Comparison of ENCODE assay signal across 9 cellular contexts in the genomic region with DNA sequence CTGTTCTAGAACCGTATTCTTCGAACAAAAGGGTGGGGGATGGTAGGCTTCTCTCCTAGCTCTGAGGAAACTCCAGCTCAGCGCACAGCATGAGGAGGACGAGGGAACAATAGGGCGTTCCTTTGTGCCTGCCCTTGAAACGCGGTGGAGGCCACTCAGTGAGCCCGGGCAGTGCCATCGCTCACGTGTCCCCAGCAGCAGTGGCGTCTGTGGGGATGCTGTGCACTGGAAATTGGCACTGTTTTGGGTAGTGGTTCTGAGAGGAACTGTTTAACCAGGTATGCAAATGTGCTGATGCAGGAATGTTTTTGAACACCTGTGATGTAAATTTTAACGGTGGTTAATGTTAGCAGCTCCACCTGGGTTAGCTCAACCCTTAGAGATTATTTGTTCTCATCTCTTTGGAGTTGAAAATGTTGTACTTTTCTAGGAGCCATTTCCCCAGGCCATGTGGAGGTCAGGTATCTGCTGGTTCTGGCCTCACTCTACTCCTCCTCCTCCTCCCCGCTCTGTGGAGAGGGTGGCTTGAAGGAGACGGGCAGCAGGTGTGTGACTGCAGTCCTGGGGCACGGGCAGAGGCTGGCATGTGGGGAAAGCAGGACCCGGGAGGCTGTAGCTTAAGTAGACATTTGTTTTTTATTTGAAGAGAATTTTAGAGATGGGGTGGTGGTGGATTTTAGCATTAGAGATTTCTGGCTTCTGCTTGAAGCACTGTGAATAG. TPM values are rescaled to one million over a fixed set of nuclear protein-coding genes. Genes with fewer than 3 reads are reported as not detected.
A peak's percentile ranks its signal among the peaks of the same experiment; 100 is the strongest.
DNase-seq lines count a peak whose midpoint lies in the region; ATAC-seq and TF ChIP-seq lines count a peak whose summit lies in the region.
"Had no signal": no experiment of that assay in that cellular context is flagged by ENCODE, and none has a peak within 500 bp of the region (broad histone marks: within the 10 kb centered on the region; RNA-seq: fewer than 3 reads in every experiment).

No MANE protein-coding gene starts in this region.

- no peaks in the 10 kb centered on the region for H3K27me3 Mint-ChIP-seq in T-helper 17 cell
- peaks cover 0 to 4% (median 0%) of the 10 kb centered on the region in 3 donors for H3K27me3 Mint-ChIP-seq in CD14-positive monocyte (ENCODE audit: low read depth in 3 of 3)

- TF ChIP-seq CTCF in heart left ventricle (IDR thresholded peaks at IDR 0.05), result no peak
- TF ChIP-seq CTCF in left ventricle myocardium inferior (IDR thresholded peaks at IDR 0.05; ENCODE audit: borderline replicate concordance), result no peak
- no peak for TF ChIP-seq CTCF in CD14-positive monocyte (IDR thresholded peaks at IDR 0.05)
- no peak for TF ChIP-seq CTCF in breast epithelium (IDR thresholded peaks at IDR 0.05)

- H3K9me3 Mint-ChIP-seq in CD14-positive monocyte, result no peaks in the 10 kb centered on the region

- peaks cover 0 to 47% (median 24%) of the 10 kb centered on the region in 12 donors for H3K4me1 ChIP-seq in heart left ventricle
- H3K4me1 ChIP-seq in left ventricle myocardium inferior, result peaks cover 43% of the 10 kb centered on the region
- no peaks in the 10 kb centered on the region for H3K4me1 ChIP-seq in breast epithelium

- H3K27me3 ChIP-seq in heart left ventricle, result no peaks in the 10 kb centered on the region
- H3K27me3 ChIP-seq in left ventricle myocardium inferior (ENCODE audit: low read depth), result no peaks in the 10 kb centered on the region
- H3K27me3 ChIP-seq in breast epithelium, result no peaks in the 10 kb centered on the region

- ATAC-seq in heart left ventricle (peak in 3 of 4 donors; percentile 27 to 64 (median 45)), T-helper 17 cell (no peak), GM18502 (IDR thresholded peaks at IDR 0.05; ENCODE audit: poor library complexity, unreplicated experiment) (no peak)

- H3K27ac ChIP-seq in heart left ventricle (no peak overlapping the region), left ventricle myocardium inferior (replicated peaks) (no peak overlapping the region), breast epithelium (no peak overlapping the region)

- H3K36me3 ChIP-seq in heart left ventricle, result peaks cover 0 to 4% (median 0%) of the 10 kb centered on the region in 9 donors
- H3K36me3 ChIP-seq in left ventricle myocardium inferior, result no peaks in the 10 kb centered on the region
- no peaks in the 10 kb centered on the region for H3K36me3 ChIP-seq in breast epithelium

- no peaks in the 10 kb centered on the region for H3K9me3 ChIP-seq in heart left ventricle
- no peaks in the 10 kb centered on the region for H3K9me3 ChIP-seq in left ventricle myocardium inferior (replicated peaks)
- H3K9me3 ChIP-seq in T-helper 17 cell (ENCODE audit: control insufficient read depth, low read length, poor library complexity, severe bottlenecking), result no peaks in the 10 kb centered on the region
- no peaks in the 10 kb centered on the region for H3K9me3 ChIP-seq in breast epithelium

- H3K36me3 Mint-ChIP-seq in T-helper 17 cell (ENCODE audit: low read depth), result peaks cover 8% of the 10 kb centered on the region
- peaks cover 30 to 54% of the 10 kb centered on the region in 2 donors for H3K36me3 Mint-ChIP-seq in CD14-positive monocyte

- WGBS in heart left ventricle, 4 donors, result 61 to 70% (median 64%) methylated on average over 16 of the region's 16 CpGs

- H3K4me3 ChIP-seq in heart left ventricle (no peak overlapping the region), left ventricle myocardium inferior (no peak overlapping the region), breast epithelium (no peak overlapping the region)

- intact Hi-C loops in heart left ventricle (cut with DNase I) (no loop called here), left ventricle myocardium inferior (cut with micrococcal nuclease) (no loop called here), CD14-positive monocyte (cut with micrococcal nuclease) (no loop called here), breast epithelium (cut with DNase I; ENCODE audit: low total_unique reads) (no loop called here)

- H3K27ac Mint-ChIP-seq in T-helper 17 cell (peak overlapping the region; percentile 85), CD14-positive monocyte (peak overlapping the region in 3 of 7 donors; percentile 14 to 44 (median 24))

- no peak for TF ChIP-seq POLR2A in heart left ventricle (IDR thresholded peaks at IDR 0.05)
- TF ChIP-seq POLR2A in breast epithelium (IDR thresholded peaks at IDR 0.05), result no peak

- DNase-seq in heart left ventricle (peak in 2 of 5 donors; percentile 33 to 40), left ventricle myocardium inferior (no peak), T-helper 17 cell (no peak), iPS-NIHi7 (ENCODE audit: extremely low spot score) (peak; percentile 67), CD14-positive monocyte (ENCODE audit: low spot score) (no peak), breast epithelium (ENCODE audit: low spot score in 2 of 2) (no peak), hippocampal formation (lab: John Stamatoyannopoulos, UW) (no peak)
- DNase-seq: activated naive CD4-positive, alpha-beta T cell had no signal

- no peak overlapping the region for H3K4me3 Mint-ChIP-seq in T-helper 17 cell
- no peak overlapping the region for H3K4me3 Mint-ChIP-seq in CD14-positive monocyte

- H3K4me1 Mint-ChIP-seq in T-helper 17 cell, result peaks cover 41% of the 10 kb centered on the region
- peaks cover 26% of the 10 kb centered on the region for H3K4me1 Mint-ChIP-seq in CD14-positive monocyte

RNA-seq across cellular contexts. Expression of a gene that starts 48.3 kb away (rescaled TPM):
- 10 to 100 TPM; 27.8 to 55.9 (median 32.0) TPM for total RNA-seq in heart left ventricle
- polyA plus RNA-seq in heart left ventricle, result 10 to 100 TPM; 24.5 to 27.1 TPM
- total RNA-seq in left ventricle myocardium inferior, result 31.3 TPM
- 100 to 1,000 TPM; 106 to 108 TPM for total RNA-seq in T-helper 17 cell
- polyA plus RNA-seq in CD14-positive monocyte, result 10 to 100 TPM; 10.1 to 15.0 TPM
- total RNA-seq in breast epithelium, result 100 to 1,000 TPM in 1 of 3 donors, 10 to 100 TPM in 2; 63.7 to 113 (median 91.2) TPM

Comparison
In these comparisons a context has a peak if more than half of its experiments do, and no peak if none do; other contexts are left out.
1. ATAC-seq: peak in heart left ventricle (3 of 4); none in T-helper 17 cell (single experiment) and GM18502 (single experiment).